In the genomic region with DNA sequence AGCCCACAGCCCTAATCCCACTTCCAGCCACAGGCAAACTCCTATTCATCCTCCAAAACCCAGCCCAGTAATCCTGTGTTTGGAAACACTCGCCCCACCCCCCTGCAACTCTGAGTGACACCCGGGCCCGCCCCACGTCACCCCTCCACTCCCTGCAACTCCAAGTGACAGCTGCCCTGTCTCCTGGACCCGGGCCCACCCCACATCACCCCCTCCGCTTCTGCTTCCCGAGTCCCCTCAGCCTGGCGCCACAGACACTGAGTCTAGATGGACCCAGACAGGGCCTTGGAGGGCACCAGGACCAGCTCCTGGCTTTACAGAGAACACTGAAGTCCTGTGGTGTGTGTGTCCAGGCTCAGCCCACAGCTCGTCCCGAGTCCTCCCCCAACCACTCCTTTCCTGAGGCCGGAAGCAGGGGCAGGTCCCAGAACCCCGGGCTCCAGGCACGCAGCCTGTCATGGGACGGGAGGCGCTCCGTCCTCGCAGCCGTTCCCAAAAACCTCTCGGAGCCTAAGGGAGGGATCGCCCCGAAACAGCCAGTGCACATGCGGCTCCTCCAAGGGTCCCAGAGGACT, we compare ENCODE assay signal across 13 cellular contexts. TPM values are rescaled to one million over a fixed set of nuclear protein-coding genes. Genes with fewer than 3 reads are reported as not detected.
DNase-seq lines count a peak whose midpoint lies in the region; ATAC-seq, FAIRE-seq and TF ChIP-seq lines count a peak whose summit lies in the region.
"Had no signal": no experiment of that assay in that cellular context is flagged by ENCODE, and none has a peak within 500 bp of the region (broad histone marks: within the 10 kb centered on the region; RNA-seq: fewer than 3 reads in every experiment).

No MANE protein-coding gene starts in this region.

- peak; percentile 64 for ATAC-seq in HepG2
- no peak for ATAC-seq in stimulated activated memory B cell treated with anti-CD40 and anti-IgM and Interleukin-4, amounts not matched to agents 10 μg/mL and 1 μg/mL and 100 μg/mL, for 72 hours

- no peak overlapping the region for H3K4me3 Mint-ChIP-seq in stimulated activated memory B cell treated with anti-CD40 and anti-IgM and Interleukin-4, amounts not matched to agents 10 μg/mL and 1 μg/mL and 100 μg/mL, for 72 hours
- H3K4me3 Mint-ChIP-seq: activated B cell treated with CpG ODN at 0.5 μM for 24 hours had no signal

- peaks cover 26% of the 10 kb centered on the region; the same call in 1 of the 2 replicates for H4K20me1 ChIP-seq in HepG2 (ENCODE audit: insufficient read depth, low read length)

- peaks cover 73% of the 10 kb centered on the region for H3K4me1 Mint-ChIP-seq in stimulated activated memory B cell treated with anti-CD40 and anti-IgM and Interleukin-4, amounts not matched to agents 10 μg/mL and 1 μg/mL and 100 μg/mL, for 72 hours

- no peaks in the 10 kb centered on the region for H3K9me3 ChIP-seq in HUES64 (ENCODE audit: insufficient read depth, low read depth, low read length)
- H3K9me3 ChIP-seq in colonic mucosa: no peaks in the 10 kb centered on the region
- no peaks in the 10 kb centered on the region for H3K9me3 ChIP-seq in HepG2 (ENCODE audit: low read length)
- H3K9me3 ChIP-seq: SJSA1 had no signal

- DNase-seq in colonic mucosa: no peak
- peak; percentile 53 for DNase-seq in HepG2 (ENCODE audit: low spot score)
- no peak for DNase-seq in NCI-H128 (lab: John Stamatoyannopoulos, UW; ENCODE audit: unreplicated experiment)
- DNase-seq in NCI-H748 (lab: John Stamatoyannopoulos, UW; ENCODE audit: unreplicated experiment): no peak
- no peak for DNase-seq in effector CD4-positive, alpha-beta T cell
- DNase-seq in ACHN: no peak
- DNase-seq: activated B cell treated with CpG ODN at 0.5 μM for 24 hours, naive B cell, NCI-H510A treated with DMSO at 0.1 percent for 48 hours had no signal

- H3K4me2 ChIP-seq in HepG2 (ENCODE audit: low read depth, low read length): peak overlapping the region; percentile 83

- CTCF ChIA-PET in HepG2 (lab: Yijun Ruan, JAX; ENCODE audit: low intra/inter-chr PET ratio, low total read pairs): no interaction called here

- TF ChIP-seq CTCF in colonic mucosa (IDR thresholded peaks at IDR 0.05) (no peak), HepG2 (CRISPR knock-in tag; IDR thresholded peaks at IDR 0.05) (0 out of 2 replicates have a peak, but pooled peaks have one; percentile 18)

- no TSS peak for BruUV-seq in HepG2 (replicated peaks; lab: Mats Ljungman, UMichigan)

- no peaks in the 10 kb centered on the region for H3K27me3 Mint-ChIP-seq in stimulated activated memory B cell treated with anti-CD40 and anti-IgM and Interleukin-4, amounts not matched to agents 10 μg/mL and 1 μg/mL and 100 μg/mL, for 72 hours
- H3K27me3 Mint-ChIP-seq: activated B cell treated with CpG ODN at 0.5 μM for 24 hours, naive B cell had no signal

- H3K36me3 ChIP-seq in HUES64 (ENCODE audit: insufficient read depth, low read length) (no peaks in the 10 kb centered on the region), colonic mucosa (no peaks in the 10 kb centered on the region), HepG2 (replicated peaks in 1 of 2; ENCODE audit: control insufficient read depth in 1 of 2, insufficient read depth in 2 of 2, low read length in 2 of 2) (peaks cover 0 to 22% of the 10 kb centered on the region in 2 experiments; a peak in 1 of 5 replicates)

- H2AFZ ChIP-seq in HepG2 (ENCODE audit: low read length): no peak overlapping the region

- H3K27ac ChIP-seq in HUES64 (ENCODE audit: low read depth, low read length) (0 out of 2 replicates have a peak overlapping the region, but pooled peaks have one; percentile 13), colonic mucosa (peak overlapping the region; percentile 84), HepG2 (ENCODE audit: extremely low read length, insufficient read depth, low read length) (peak overlapping the region; percentile 74)
- H3K27ac ChIP-seq: C4-2B, SJSA1 had no signal

- H3K4me1 ChIP-seq in HUES64 (ENCODE audit: insufficient read depth, low read length) (no peaks in the 10 kb centered on the region), colonic mucosa (peaks cover 36% of the 10 kb centered on the region), HepG2 (ENCODE audit: insufficient read depth, low read length) (peaks cover 55% of the 10 kb centered on the region)
- H3K4me1 ChIP-seq: SJSA1 had no signal

- no peaks in the 10 kb centered on the region for H3K9me3 Mint-ChIP-seq in stimulated activated memory B cell treated with anti-CD40 and anti-IgM and Interleukin-4, amounts not matched to agents 10 μg/mL and 1 μg/mL and 100 μg/mL, for 72 hours
- H3K9me3 Mint-ChIP-seq: activated B cell treated with CpG ODN at 0.5 μM for 24 hours, naive B cell had no signal

- 89% methylated on average over 22 of the region's 22 CpGs for WGBS in HUES64
- WGBS in HepG2 (ENCODE audit: low lambda C conversion rate): 8% methylated on average over 18 of the region's 22 CpGs

- intact Hi-C loops in colonic mucosa (cut with DNase I): no loop called here
- intact Hi-C loops in HepG2 (cut with micrococcal nuclease; ENCODE audit: unreplicated experiment): no loop called here

- in situ Hi-C loops in HepG2 (cut with HindIII; ENCODE audit: extremely low pct_ligation_motif_present, low pct_unique_long_range_greater_than_20kb): no loop called here
- in situ Hi-C loops in ACHN (cut with HindIII; ENCODE audit: low pct_ligation_motif_present, low pct_unique_long_range_greater_than_20kb, low sequenced_read_pairs): no loop called here

- peak; percentile 46 for FAIRE-seq in HepG2 (lab: Jason Lieb, UNC)

- H3K79me2 ChIP-seq in HepG2 (ENCODE audit: insufficient read depth, low read length): peaks cover 65% of the 10 kb centered on the region

- no peak for TF ChIP-seq RAD21 in HepG2 (CRISPR knock-in tag; IDR thresholded peaks at IDR 0.05)

- TF ChIP-seq EP300 in HepG2 (IDR thresholded peaks at IDR 0.05; ENCODE audit: low read depth in 2 of 2, low read length in 2 of 2): no peak
- TF ChIP-seq EP300 in HepG2 (CRISPR knock-in tag; IDR thresholded peaks at IDR 0.05; ENCODE audit: borderline replicate concordance): no peak

- H3K9ac ChIP-seq in HUES64 (ENCODE audit: low read depth, low read length): peak overlapping the region; percentile 14; the same call in 1 of the 2 replicates
- peak overlapping the region; percentile 12 to 84 for H3K9ac ChIP-seq in colonic mucosa (ENCODE audit: low read depth in 2 of 2, low read length in 2 of 2)
- H3K9ac ChIP-seq in HepG2 (ENCODE audit: insufficient read depth, low read depth, low read length): peak overlapping the region; percentile 64

- H3K27ac Mint-ChIP-seq in stimulated activated memory B cell treated with anti-CD40 and anti-IgM and Interleukin-4, amounts not matched to agents 10 μg/mL and 1 μg/mL and 100 μg/mL, for 72 hours: peak overlapping the region; percentile 22

- H3K36me3 Mint-ChIP-seq in stimulated activated memory B cell treated with anti-CD40 and anti-IgM and Interleukin-4, amounts not matched to agents 10 μg/mL and 1 μg/mL and 100 μg/mL, for 72 hours: peaks cover 10% of the 10 kb centered on the region
- H3K36me3 Mint-ChIP-seq: naive B cell had no signal

- POLR2A ChIA-PET in HepG2 (lab: Yijun Ruan, JAX): interaction anchor here (0.8 to 1.4 kb wide), 6 partner anchors 17 to 35 kb away, joined by 3 to 6 read pairs (median 4); no protein-coding TSS in a partner anchor

- H3K4me3 ChIP-seq in HUES64 (ENCODE audit: low read length): no peak overlapping the region
- no peak overlapping the region for H3K4me3 ChIP-seq in colonic mucosa
- H3K4me3 ChIP-seq in HepG2 (replicated peaks in 1 of 3; ENCODE audit: insufficient read depth in 1 of 3, low read depth in 2 of 3, low read length in 3 of 3): peak overlapping the region; percentile 49 to 72 (median 70)
- H3K4me3 ChIP-seq: SJSA1 had no signal

- H3K27me3 ChIP-seq in HUES64 (ENCODE audit: insufficient read depth, low read length) (no peaks in the 10 kb centered on the region), colonic mucosa (no peaks in the 10 kb centered on the region), HepG2 (ENCODE audit: control insufficient read depth in 1 of 2, insufficient read depth in 2 of 2, low read length in 2 of 2) (no peaks in the 10 kb centered on the region)
- H3K27me3 ChIP-seq: SJSA1 had no signal

- no peak for TF ChIP-seq POLR2A in HepG2 (IDR thresholded peaks at IDR 0.05; ENCODE audit: insufficient read depth in 1 of 2, low read depth in 2 of 2, low read length in 2 of 2)

RNA-seq across cellular contexts. Expression of a gene that starts 7.7 kb away (rescaled TPM):
- 21.4 TPM for polyA plus RNA-seq in HUES64 (2013, experiment 1 of 2)
- polyA plus RNA-seq in HUES64 (2013, experiment 2 of 2): 19.9 TPM
- total RNA-seq in colonic mucosa (10 to 100 TPM; 42.0 to 51.7 TPM), HepG2 (2016; rRNA removed; fragmentation: Illumina TruSeq; extraction: Trizol) (3.0 and 5.0 TPM in 2 replicates)
- total RNA-seq in HepG2 (2016; cell fraction: cytosol; rRNA removed; fragmentation: Illumina TruSeq; extraction: Trizol; ENCODE audit: low read depth): 1.1 and 3.2 TPM in 2 replicates
- 4.1 and 5.2 TPM in 2 replicates for total RNA-seq in HepG2 (2016; cell fraction: insoluble cytoplasmic fraction; rRNA removed; fragmentation: Illumina TruSeq; extraction: Trizol)
- total RNA-seq in HepG2 (2016; cell fraction: membrane; rRNA removed; fragmentation: Illumina TruSeq; extraction: Trizol): 3.9 and 4.2 TPM in 2 replicates
- total RNA-seq in HepG2 (2016; cell fraction: nucleus; rRNA removed; fragmentation: Illumina TruSeq; extraction: Trizol): 6.0 and 7.6 TPM in 2 replicates
- polyA plus RNA-seq in HepG2 (2011; rRNA removed): 11.2 and 13.0 TPM in 2 replicates
- 8.7 and 9.8 TPM in 2 replicates for polyA plus RNA-seq in HepG2 (2011; cell fraction: cytosol; rRNA removed)
- polyA plus RNA-seq in HepG2 (2011; cell fraction: nucleus; rRNA removed): 91.1 and 123 TPM in 2 replicates
- 13.8 and 15.4 TPM in 2 replicates for polyA plus RNA-seq in HepG2 (2012)
- 1.7 and 1.8 TPM in 2 replicates for polyA plus RNA-seq in HepG2 (2016; cell fraction: cytosol; fragmentation: Illumina TruSeq; extraction: Trizol; ENCODE audit: low read depth)
- polyA plus RNA-seq in HepG2 (2016; cell fraction: insoluble cytoplasmic fraction; fragmentation: Illumina TruSeq; extraction: Trizol; ENCODE audit: low read depth): 7.3 and 10.0 TPM in 2 replicates
- polyA plus RNA-seq in HepG2 (2016; cell fraction: membrane; fragmentation: Illumina TruSeq; extraction: Trizol; ENCODE audit: low read depth): 5.1 and 5.3 TPM in 2 replicates
- polyA plus RNA-seq in HepG2 (2016; cell fraction: nucleus; fragmentation: Illumina TruSeq; extraction: Trizol; ENCODE audit: insufficient read depth, low read depth): 39.5 and 44.1 TPM in 2 replicates
- polyA minus RNA-seq in HepG2 (2011; rRNA and poly(A)+ RNA removed; ENCODE audit: low replicate concordance): 16.3 and 19.1 TPM in 2 replicates
- 5.5 and 7.7 TPM in 2 replicates for polyA minus RNA-seq in HepG2 (2011; cell fraction: cytosol; rRNA and poly(A)+ RNA removed)
- 9.3 and 10.8 TPM in 2 replicates for polyA minus RNA-seq in HepG2 (2011; cell fraction: nucleus; rRNA and poly(A)+ RNA removed)

RNA-seq across cellular contexts. Expression of a gene that starts 22.8 kb away (rescaled TPM):
- polyA plus RNA-seq in HUES64 (2013, experiment 1 of 2): 23.7 TPM
- 24.2 TPM for polyA plus RNA-seq in HUES64 (2013, experiment 2 of 2)
- total RNA-seq in colonic mucosa (10 to 100 TPM; 31.1 to 34.8 TPM), HepG2 (2016; rRNA removed; fragmentation: Illumina TruSeq; extraction: Trizol) (6.2 and 6.7 TPM in 2 replicates)
- 2.1 and 2.2 TPM in 2 replicates for total RNA-seq in HepG2 (2016; cell fraction: cytosol; rRNA removed; fragmentation: Illumina TruSeq; extraction: Trizol; ENCODE audit: low read depth)
- total RNA-seq in HepG2 (2016; cell fraction: insoluble cytoplasmic fraction; rRNA removed; fragmentation: Illumina TruSeq; extraction: Trizol): 5.5 and 5.9 TPM in 2 replicates
- 8.3 and 8.9 TPM in 2 replicates for total RNA-seq in HepG2 (2016; cell fraction: membrane; rRNA removed; fragmentation: Illumina TruSeq; extraction: Trizol)
- total RNA-seq in HepG2 (2016; cell fraction: nucleus; rRNA removed; fragmentation: Illumina TruSeq; extraction: Trizol): 4.0 and 4.8 TPM in 2 replicates
- 3.5 and 4.7 TPM in 2 replicates for polyA plus RNA-seq in HepG2 (2011; rRNA removed)
- polyA plus RNA-seq in HepG2 (2011; cell fraction: cytosol; rRNA removed): 3.7 and 7.0 TPM in 2 replicates
- polyA plus RNA-seq in HepG2 (2011; cell fraction: nucleus; rRNA removed): 16.7 and 31.9 TPM in 2 replicates
- 8.3 and 9.4 TPM in 2 replicates for polyA plus RNA-seq in HepG2 (2012)
- polyA plus RNA-seq in HepG2 (2016; cell fraction: cytosol; fragmentation: Illumina TruSeq; extraction: Trizol; ENCODE audit: low read depth): 3.2 and 3.4 TPM in 2 replicates
- polyA plus RNA-seq in HepG2 (2016; cell fraction: insoluble cytoplasmic fraction; fragmentation: Illumina TruSeq; extraction: Trizol; ENCODE audit: low read depth): 12.0 and 14.3 TPM in 2 replicates
- polyA plus RNA-seq in HepG2 (2016; cell fraction: membrane; fragmentation: Illumina TruSeq; extraction: Trizol; ENCODE audit: low read depth): 8.9 and 9.3 TPM in 2 replicates
- 11.4 and 12.0 TPM in 2 replicates for polyA plus RNA-seq in HepG2 (2016; cell fraction: nucleus; fragmentation: Illumina TruSeq; extraction: Trizol; ENCODE audit: insufficient read depth, low read depth)
- 3.1 and 9.7 TPM in 2 replicates for polyA minus RNA-seq in HepG2 (2011; rRNA and poly(A)+ RNA removed; ENCODE audit: low replicate concordance)
- polyA minus RNA-seq in HepG2 (2011; cell fraction: cytosol; rRNA and poly(A)+ RNA removed): 8.9 and 15.3 TPM in 2 replicates
- polyA minus RNA-seq in HepG2 (2011; cell fraction: nucleus; rRNA and poly(A)+ RNA removed): 2.1 and 2.2 TPM in 2 replicates

RNA-seq across cellular contexts. Expression of a gene that starts 28.6 kb away (rescaled TPM):
- polyA plus RNA-seq in HUES64 (2013, experiment 1 of 2): 4.8 TPM
- 5.4 TPM for polyA plus RNA-seq in HUES64 (2013, experiment 2 of 2)
- total RNA-seq in colonic mucosa (under 1 TPM; 0.15 to 0.42 TPM), HepG2 (2016; rRNA removed; fragmentation: Illumina TruSeq; extraction: Trizol) (1.8 and 2.6 TPM in 2 replicates)
- total RNA-seq in HepG2 (2016; cell fraction: cytosol; rRNA removed; fragmentation: Illumina TruSeq; extraction: Trizol; ENCODE audit: low read depth): 0.35 and 0.40 TPM in 2 replicates
- total RNA-seq in HepG2 (2016; cell fraction: insoluble cytoplasmic fraction; rRNA removed; fragmentation: Illumina TruSeq; extraction: Trizol): 1.8 and 2.6 TPM in 2 replicates
- 1.2 and 1.7 TPM in 2 replicates for total RNA-seq in HepG2 (2016; cell fraction: membrane; rRNA removed; fragmentation: Illumina TruSeq; extraction: Trizol)
- 1.9 and 3.5 TPM in 2 replicates for total RNA-seq in HepG2 (2016; cell fraction: nucleus; rRNA removed; fragmentation: Illumina TruSeq; extraction: Trizol)
- polyA plus RNA-seq in HepG2 (2011; rRNA removed): 5.8 and 5.9 TPM in 2 replicates
- 3.8 and 4.8 TPM in 2 replicates for polyA plus RNA-seq in HepG2 (2011; cell fraction: cytosol; rRNA removed)
- 10.6 and 12.8 TPM in 2 replicates for polyA plus RNA-seq in HepG2 (2011; cell fraction: nucleus; rRNA removed)
- 2.4 and 2.5 TPM in 2 replicates for polyA plus RNA-seq in HepG2 (2012)
- polyA plus RNA-seq in HepG2 (2016; cell fraction: cytosol; fragmentation: Illumina TruSeq; extraction: Trizol; ENCODE audit: low read depth): 0.36 and 0.59 TPM in 2 replicates
- polyA plus RNA-seq in HepG2 (2016; cell fraction: insoluble cytoplasmic fraction; fragmentation: Illumina TruSeq; extraction: Trizol; ENCODE audit: low read depth): 1.1 and 2.2 TPM in 2 replicates
- 0.69 and 0.98 TPM in 2 replicates for polyA plus RNA-seq in HepG2 (2016; cell fraction: membrane; fragmentation: Illumina TruSeq; extraction: Trizol; ENCODE audit: low read depth)
- 9.6 and 11.4 TPM in 2 replicates for polyA plus RNA-seq in HepG2 (2016; cell fraction: nucleus; fragmentation: Illumina TruSeq; extraction: Trizol; ENCODE audit: insufficient read depth, low read depth)
- 10.3 and 16.8 TPM in 2 replicates for polyA minus RNA-seq in HepG2 (2011; rRNA and poly(A)+ RNA removed; ENCODE audit: low replicate concordance)
- 4.6 and 5.4 TPM in 2 replicates for polyA minus RNA-seq in HepG2 (2011; cell fraction: cytosol; rRNA and poly(A)+ RNA removed)
- 2.7 and 3.0 TPM in 2 replicates for polyA minus RNA-seq in HepG2 (2011; cell fraction: nucleus; rRNA and poly(A)+ RNA removed)

RNA-seq across cellular contexts. Expression of a gene that starts 44.7 kb away (rescaled TPM):
- 31.8 TPM for polyA plus RNA-seq in HUES64 (2013, experiment 1 of 2)
- polyA plus RNA-seq in HUES64 (2013, experiment 2 of 2): 31.0 TPM
- total RNA-seq in colonic mucosa (10 to 100 TPM; 53.3 to 78.5 TPM), HepG2 (2016; rRNA removed; fragmentation: Illumina TruSeq; extraction: Trizol) (27.9 and 40.8 TPM in 2 replicates)
- 52.2 and 64.4 TPM in 2 replicates for total RNA-seq in HepG2 (2016; cell fraction: cytosol; rRNA removed; fragmentation: Illumina TruSeq; extraction: Trizol; ENCODE audit: low read depth)
- total RNA-seq in HepG2 (2016; cell fraction: insoluble cytoplasmic fraction; rRNA removed; fragmentation: Illumina TruSeq; extraction: Trizol): 24.0 and 37.3 TPM in 2 replicates
- total RNA-seq in HepG2 (2016; cell fraction: membrane; rRNA removed; fragmentation: Illumina TruSeq; extraction: Trizol): 65.2 and 82.2 TPM in 2 replicates
- total RNA-seq in HepG2 (2016; cell fraction: nucleus; rRNA removed; fragmentation: Illumina TruSeq; extraction: Trizol): 17.1 and 19.3 TPM in 2 replicates
- 27.7 and 44.6 TPM in 2 replicates for polyA plus RNA-seq in HepG2 (2011; rRNA removed)
- polyA plus RNA-seq in HepG2 (2011; cell fraction: cytosol; rRNA removed): 25.9 and 53.1 TPM in 2 replicates
- 72.5 and 83.8 TPM in 2 replicates for polyA plus RNA-seq in HepG2 (2011; cell fraction: nucleus; rRNA removed)
- polyA plus RNA-seq in HepG2 (2012): 11.9 and 16.2 TPM in 2 replicates
- polyA plus RNA-seq in HepG2 (2016; cell fraction: cytosol; fragmentation: Illumina TruSeq; extraction: Trizol; ENCODE audit: low read depth): 51.0 and 62.5 TPM in 2 replicates
- 25.3 and 27.0 TPM in 2 replicates for polyA plus RNA-seq in HepG2 (2016; cell fraction: insoluble cytoplasmic fraction; fragmentation: Illumina TruSeq; extraction: Trizol; ENCODE audit: low read depth)
- polyA plus RNA-seq in HepG2 (2016; cell fraction: membrane; fragmentation: Illumina TruSeq; extraction: Trizol; ENCODE audit: low read depth): 54.6 and 60.4 TPM in 2 replicates
- polyA plus RNA-seq in HepG2 (2016; cell fraction: nucleus; fragmentation: Illumina TruSeq; extraction: Trizol; ENCODE audit: insufficient read depth, low read depth): 38.7 and 42.0 TPM in 2 replicates
- polyA minus RNA-seq in HepG2 (2011; rRNA and poly(A)+ RNA removed; ENCODE audit: low replicate concordance): 15.0 and 50.9 TPM in 2 replicates
- polyA minus RNA-seq in HepG2 (2011; cell fraction: cytosol; rRNA and poly(A)+ RNA removed): 17.2 and 18.0 TPM in 2 replicates
- 5.7 and 5.8 TPM in 2 replicates for polyA minus RNA-seq in HepG2 (2011; cell fraction: nucleus; rRNA and poly(A)+ RNA removed)

Comparison
In these comparisons a context has a peak if more than half of its experiments do, and no peak if none do; other contexts are left out.
1. H3K27ac ChIP-seq: peak in every context shown above with its lines; median percentile 84 in colonic mucosa; 74 in HepG2; 13 in HUES64.
2. H3K4me3 ChIP-seq: peak in HepG2 (3 of 3); none in HUES64 (single experiment) and colonic mucosa (single experiment).
3. H3K9ac ChIP-seq: peak in every context shown above with its lines; median percentile 64 in HepG2; 48 in colonic mucosa; 14 in HUES64.